Comparison of ENCODE assay signal across 17 cellular contexts in the genomic region with DNA sequence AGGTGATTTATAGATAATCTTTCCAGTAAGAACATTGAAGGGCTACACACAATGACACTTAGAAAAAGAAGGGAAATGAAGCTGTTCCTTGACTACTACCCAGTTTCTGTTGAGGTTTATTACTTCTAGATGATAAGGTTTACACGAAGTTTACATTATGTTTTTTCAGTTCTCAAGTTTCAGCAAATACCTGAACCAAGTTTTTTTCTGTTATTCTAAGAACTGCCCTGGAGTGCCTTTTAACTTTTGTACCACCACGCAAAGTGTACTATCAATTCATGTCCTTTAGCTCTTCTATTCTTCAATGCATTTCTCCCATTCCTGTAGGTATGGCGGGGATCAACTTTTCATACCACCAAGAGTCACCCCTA.
A peak's percentile ranks its signal among the peaks of the same experiment; 100 is the strongest.
DNase-seq lines count a peak whose midpoint lies in the region; ATAC-seq and TF ChIP-seq lines count a peak whose summit lies in the region.
"Had no signal": no experiment of that assay in that cellular context is flagged by ENCODE, and none has a peak within 500 bp of the region (broad histone marks: within the 10 kb centered on the region; RNA-seq: fewer than 3 reads in every experiment).

No MANE protein-coding gene starts in this region.

- no peak for ATAC-seq in HG02642 (IDR thresholded peaks at IDR 0.05; ENCODE audit: poor library complexity, unreplicated experiment)
- ATAC-seq: esophagus mucosa had no signal

- H3K36me3 ChIP-seq in KMS-11 (ENCODE audit: insufficient read depth) (no peaks in the 10 kb centered on the region), endocrine pancreas (ENCODE audit: control insufficient read depth, insufficient read depth, low read length) (no peaks in the 10 kb centered on the region), rectal smooth muscle tissue (ENCODE audit: control insufficient read depth, insufficient read depth, low read length) (no peaks in the 10 kb centered on the region)

- H3K9me3 Mint-ChIP-seq in T-helper 2 cell treated with Interferon-gamma antibody and Interleukin-4, amounts not matched to agents 5 μg/mL and 100 μg/mL, for 36 hours, result no peaks in the 10 kb centered on the region
- H3K9me3 Mint-ChIP-seq: WTC11 had no signal

- no peak for TF ChIP-seq CTCF in KMS-11 (conservative IDR thresholded peaks at IDR 0.05; ENCODE audit: low read depth, low read length)

- no peak overlapping the region for H2AFZ ChIP-seq in KMS-11 (ENCODE audit: low read depth)

- H3K79me2 ChIP-seq in KMS-11 (ENCODE audit: insufficient read depth, low read depth), result peaks cover 97% of the 10 kb centered on the region

- H3K27ac ChIP-seq in KMS-11 (peak overlapping the region; percentile 7; the same call in 1 of the 2 replicates), rectal smooth muscle tissue (ENCODE audit: low read depth, low read length) (no peak overlapping the region)

- peaks cover 90% of the 10 kb centered on the region for H3K4me1 ChIP-seq in KMS-11 (ENCODE audit: low read depth, poor library complexity, severe bottlenecking)
- peaks cover 7% of the 10 kb centered on the region for H3K4me1 ChIP-seq in endocrine pancreas (ENCODE audit: control insufficient read depth, insufficient read depth, low read length)
- H3K4me1 ChIP-seq in rectal smooth muscle tissue (ENCODE audit: control insufficient read depth, insufficient read depth, low read length), result peaks cover 32% of the 10 kb centered on the region

- peaks cover 38% of the 10 kb centered on the region for H4K20me1 ChIP-seq in KMS-11 (ENCODE audit: insufficient read depth)

- H3K27me3 Mint-ChIP-seq in T-helper 2 cell treated with Interferon-gamma antibody and Interleukin-4, amounts not matched to agents 5 μg/mL and 100 μg/mL, for 36 hours (ENCODE audit: low read depth), result no peaks in the 10 kb centered on the region

- peak overlapping the region; percentile 6 for H3K4me3 Mint-ChIP-seq in T-helper 2 cell treated with Interferon-gamma antibody and Interleukin-4, amounts not matched to agents 5 μg/mL and 100 μg/mL, for 36 hours
- H3K4me3 Mint-ChIP-seq: WTC11 had no signal

- DNase-seq in T-helper 2 cell treated with Interferon-gamma antibody and Interleukin-4, amounts not matched to agents 5 μg/mL and 100 μg/mL, for 36 hours (ENCODE audit: low spot score), result no peak
- no peak for DNase-seq in T-helper 2 cell
- DNase-seq in Ammon's horn (ENCODE audit: low spot score), result no peak
- DNase-seq in AML-193 (lab: John Stamatoyannopoulos, UW), result no peak
- DNase-seq: activated effector memory CD4-positive, alpha-beta T cell treated with anti-CD3 and anti-CD28 coated beads, Interleukin-2, amount 50 U/mL, for 16 hours; cerebellar nuclear complex; DMS79; H9; midbrain; NCI-H187 treated with DMSO at 0.1 percent for 48 hours; NCI-H526 treated with DMSO at 0.1 percent for 48 hours had no signal

- peaks cover 47% of the 10 kb centered on the region for H3K36me3 Mint-ChIP-seq in T-helper 2 cell treated with Interferon-gamma antibody and Interleukin-4, amounts not matched to agents 5 μg/mL and 100 μg/mL, for 36 hours (ENCODE audit: low read depth)
- H3K36me3 Mint-ChIP-seq: WTC11 had no signal

- H3K4me3 ChIP-seq in KMS-11 (IDR thresholded peaks at IDR 0.05; ENCODE audit: insufficient read depth, low read depth, low read length) (no peak overlapping the region), endocrine pancreas (ENCODE audit: control insufficient read depth, insufficient read depth, low read length) (peak overlapping the region; percentile 37), rectal smooth muscle tissue (ENCODE audit: low read length) (peak overlapping the region; percentile 9)

- H3K4me2 ChIP-seq in KMS-11, result peak overlapping the region; percentile 7; the same call in 1 of the 2 replicates

- no peak overlapping the region for H3K27ac Mint-ChIP-seq in T-helper 2 cell treated with Interferon-gamma antibody and Interleukin-4, amounts not matched to agents 5 μg/mL and 100 μg/mL, for 36 hours
- H3K27ac Mint-ChIP-seq: H9, WTC11 had no signal

- no peaks in the 10 kb centered on the region for H3K9me3 ChIP-seq in endocrine pancreas (ENCODE audit: control insufficient read depth, low read length)

- H3K9ac ChIP-seq in KMS-11 (no peak overlapping the region), endocrine pancreas (ENCODE audit: control insufficient read depth, insufficient read depth, low read length) (no peak overlapping the region), rectal smooth muscle tissue (ENCODE audit: low read length) (no peak overlapping the region)

- H3K4me1 Mint-ChIP-seq in T-helper 2 cell treated with Interferon-gamma antibody and Interleukin-4, amounts not matched to agents 5 μg/mL and 100 μg/mL, for 36 hours (ENCODE audit: low read depth), result peaks cover 49% of the 10 kb centered on the region

- no peaks in the 10 kb centered on the region for H3K27me3 ChIP-seq in KMS-11 (ENCODE audit: insufficient read depth, low read depth)
- H3K27me3 ChIP-seq in endocrine pancreas (ENCODE audit: control insufficient read depth, insufficient read depth, low read length), result no peaks in the 10 kb centered on the region
- no peaks in the 10 kb centered on the region for H3K27me3 ChIP-seq in rectal smooth muscle tissue (ENCODE audit: control insufficient read depth, insufficient read depth, low read length)
